25 cellular contexts compared by ENCODE assay signal in genomic region chr20:54088430-54088829, GRCh38. TPM values are rescaled to one million over a fixed set of nuclear protein-coding genes. Genes with fewer than 3 reads are reported as not detected.
"Had no signal": no experiment of that assay in that cellular context is flagged by ENCODE, and none has a peak within 500 bp of the region (broad histone marks: within the 10 kb centered on the region; RNA-seq: fewer than 3 reads in every experiment).

No MANE protein-coding gene starts in this region.

- H3K27me3 ChIP-seq: body of pancreas, neural progenitor cell, sigmoid colon, tibial nerve had no signal

- DNase-seq: activated CD4-positive, alpha-beta T cell treated with anti-CD3 and anti-CD28 coated beads for 36 hours; activated CD4-positive, CD25-positive, alpha-beta regulatory T cell; activated naive CD4-positive, alpha-beta T cell; activated T-cell treated with anti-CD3 and anti-CD28 coated beads for 4 hours; activated T-cell treated with anti-CD3 and anti-CD28 coated beads, Interleukin-2, amount 50 U/mL, for 72 hours; anterior cingulate cortex; body of pancreas; dermis blood vessel endothelial cell; effector memory CD4-positive, alpha-beta T cell; left cardiac atrium; mammary epithelial cell; midbrain; natural killer cell; occipital lobe; psoas muscle; sigmoid colon; stimulated activated CD4-positive, alpha-beta T cell treated with anti-CD3 and anti-CD28 coated beads, Interleukin-1b, Interleukin-23, amount 100 ng/mL, for 48 hours; stimulated activated CD4-positive, alpha-beta T cell treated with anti-CD3 and anti-CD28 coated beads, Interleukin-4, amount 100 ng/mL, for 4 hours; stimulated activated CD8-positive, alpha-beta memory T cell treated with anti-CD3 and anti-CD28 coated beads, Interleukin-4, amount 100 ng/mL, for 48 hours; stimulated activated naive B cell treated with anti-CD40 and anti-IgM and Interleukin-4, amounts not matched to agents 10 μg/mL and 1 μg/mL and 100 μg/mL, for 72 hours had no signal

- H3K4me3 Mint-ChIP-seq: activated CD4-positive, alpha-beta T cell treated with anti-CD3 and anti-CD28 coated beads for 36 hours; activated naive CD8-positive, alpha-beta T cell; activated T-cell treated with anti-CD3 and anti-CD28 coated beads, Interleukin-2, amount 50 U/mL, for 72 hours; natural killer cell; neural progenitor cell; stimulated activated naive B cell treated with anti-CD40 and anti-IgM and Interleukin-4, amounts not matched to agents 10 μg/mL and 1 μg/mL and 100 μg/mL, for 72 hours had no signal

- H3K27ac Mint-ChIP-seq: activated CD4-positive, alpha-beta T cell treated with anti-CD3 and anti-CD28 coated beads for 36 hours; activated naive CD8-positive, alpha-beta T cell; activated T-cell treated with anti-CD3 and anti-CD28 coated beads, Interleukin-2, amount 50 U/mL, for 72 hours; natural killer cell; neural progenitor cell; stimulated activated naive B cell treated with anti-CD40 and anti-IgM and Interleukin-4, amounts not matched to agents 10 μg/mL and 1 μg/mL and 100 μg/mL, for 72 hours had no signal

- H3K9me3 ChIP-seq: body of pancreas, psoas muscle, sigmoid colon, tibial nerve had no signal

- H3K4me2 ChIP-seq: neural progenitor cell, smooth muscle cell had no signal

- H3K27me3 Mint-ChIP-seq: activated CD4-positive, alpha-beta T cell treated with anti-CD3 and anti-CD28 coated beads for 36 hours; activated naive CD8-positive, alpha-beta T cell; stimulated activated naive B cell treated with anti-CD40 and anti-IgM and Interleukin-4, amounts not matched to agents 10 μg/mL and 1 μg/mL and 100 μg/mL, for 72 hours had no signal

- H3K4me3 ChIP-seq: body of pancreas, neural progenitor cell, psoas muscle, sigmoid colon, smooth muscle cell, tibial nerve had no signal

- H3K4me1 Mint-ChIP-seq: activated CD4-positive, alpha-beta T cell treated with anti-CD3 and anti-CD28 coated beads for 36 hours had no signal

- ATAC-seq: activated CD4-positive, alpha-beta T cell treated with anti-CD3 and anti-CD28 coated beads for 36 hours; activated T-cell treated with anti-CD3 and anti-CD28 coated beads, Interleukin-2, amount 50 U/mL, for 72 hours; body of pancreas; left cardiac atrium; natural killer cell; psoas muscle; stimulated activated naive B cell treated with anti-CD40 and anti-IgM and Interleukin-4, amounts not matched to agents 10 μg/mL and 1 μg/mL and 100 μg/mL, for 72 hours had no signal

- H3K36me3 ChIP-seq: neural progenitor cell, sigmoid colon, tibial nerve had no signal

- H3K4me1 ChIP-seq: body of pancreas, parathyroid adenoma, psoas muscle had no signal

- H3K27ac ChIP-seq: body of pancreas, neural progenitor cell, parathyroid adenoma, psoas muscle, sigmoid colon, tibial nerve had no signal

- H2AFZ ChIP-seq: neural progenitor cell, parathyroid adenoma had no signal

- H3K9ac ChIP-seq: neural progenitor cell, parathyroid adenoma had no signal

- H3K9me3 Mint-ChIP-seq: activated T-cell treated with anti-CD3 and anti-CD28 coated beads, Interleukin-2, amount 50 U/mL, for 72 hours; neural progenitor cell had no signal

- H3K79me2 ChIP-seq: parathyroid adenoma had no signal

RNA-seq across cellular contexts. Expression of gene BCAS1, which starts 18.0 kb away (rescaled TPM):
- total RNA-seq: activated T-cell treated with anti-CD3 and anti-CD28 coated beads, Interleukin-2, amount 50 U/mL, for 72 hours; dermis blood vessel endothelial cell; left cardiac atrium; mammary epithelial cell had no signal
